1 cellular context compared by ENCODE assay signal in the genomic region with DNA sequence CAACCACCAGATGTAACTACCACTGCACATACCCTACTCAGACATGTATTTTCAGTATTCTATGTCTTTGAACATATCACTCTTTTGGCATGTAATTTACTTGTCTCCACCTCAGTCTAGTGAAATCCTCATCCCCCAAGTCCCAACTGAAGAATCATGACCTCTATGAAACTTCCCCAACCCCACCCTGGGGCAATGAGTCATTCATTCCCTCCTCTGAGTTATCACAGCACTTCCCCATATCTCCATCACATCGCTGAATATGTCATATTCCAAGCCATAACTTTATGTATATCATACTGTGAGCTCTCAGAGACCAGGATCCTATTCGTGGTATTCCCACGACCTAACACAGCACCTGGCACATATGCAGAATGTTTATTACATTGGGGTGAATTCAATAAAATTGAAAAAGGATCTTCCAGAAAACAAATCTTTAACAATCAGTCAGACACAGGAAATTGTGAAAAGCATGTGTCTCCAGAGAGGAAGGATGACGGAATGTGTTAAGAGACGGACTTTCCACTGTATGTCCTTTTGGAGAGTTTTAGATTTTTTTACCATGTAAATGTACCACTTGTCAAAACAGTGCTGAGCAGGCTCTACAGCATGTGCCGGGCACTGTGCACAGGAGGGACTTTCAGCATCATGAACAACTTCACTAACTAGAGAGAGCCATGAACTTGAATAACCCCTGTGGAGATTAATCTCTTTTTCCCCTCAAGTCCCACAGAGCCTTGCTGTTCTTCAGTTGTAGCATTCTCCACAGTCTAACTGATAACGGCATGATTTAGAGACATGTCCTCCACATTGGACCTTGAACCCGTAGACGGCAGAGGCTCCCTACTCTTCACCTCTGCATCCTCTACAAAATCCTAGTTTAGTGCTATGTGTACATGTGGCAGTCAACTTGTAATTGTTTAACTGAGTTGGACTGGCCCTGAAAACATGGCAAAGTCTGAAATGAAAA.
TF ChIP-seq lines count a peak whose summit lies in the region.

No MANE protein-coding gene starts in this region.

TF ChIP-seq in IMR-90, 13 proteins besides CTCF, POLR2A, EP300 and RAD21 (continued from another document):
- TF ChIP-seq, protein P1, sequence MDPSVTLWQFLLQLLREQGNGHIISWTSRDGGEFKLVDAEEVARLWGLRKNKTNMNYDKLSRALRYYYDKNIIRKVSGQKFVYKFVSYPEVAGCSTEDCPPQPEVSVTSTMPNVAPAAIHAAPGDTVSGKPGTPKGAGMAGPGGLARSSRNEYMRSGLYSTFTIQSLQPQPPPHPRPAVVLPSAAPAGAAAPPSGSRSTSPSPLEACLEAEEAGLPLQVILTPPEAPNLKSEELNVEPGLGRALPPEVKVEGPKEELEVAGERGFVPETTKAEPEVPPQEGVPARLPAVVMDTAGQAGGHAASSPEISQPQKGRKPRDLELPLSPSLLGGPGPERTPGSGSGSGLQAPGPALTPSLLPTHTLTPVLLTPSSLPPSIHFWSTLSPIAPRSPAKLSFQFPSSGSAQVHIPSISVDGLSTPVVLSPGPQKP (IDR thresholded peaks at IDR 0.05; ENCODE audit: borderline replicate concordance, low read depth, low read length), result no peak
- no peak for TF ChIP-seq CHD1 (IDR thresholded peaks at IDR 0.05; ENCODE audit: low read depth, low read length)
- no peak for TF ChIP-seq MAFK (IDR thresholded peaks at IDR 0.05; ENCODE audit: low read depth, low read length)
- no peak for TF ChIP-seq SMC3 (IDR thresholded peaks at IDR 0.05; ENCODE audit: low read depth, low read length)
- no peak for TF ChIP-seq RCOR1 (IDR thresholded peaks at IDR 0.05; ENCODE audit: insufficient replicate concordance, low read length)
- TF ChIP-seq, protein P2, sequence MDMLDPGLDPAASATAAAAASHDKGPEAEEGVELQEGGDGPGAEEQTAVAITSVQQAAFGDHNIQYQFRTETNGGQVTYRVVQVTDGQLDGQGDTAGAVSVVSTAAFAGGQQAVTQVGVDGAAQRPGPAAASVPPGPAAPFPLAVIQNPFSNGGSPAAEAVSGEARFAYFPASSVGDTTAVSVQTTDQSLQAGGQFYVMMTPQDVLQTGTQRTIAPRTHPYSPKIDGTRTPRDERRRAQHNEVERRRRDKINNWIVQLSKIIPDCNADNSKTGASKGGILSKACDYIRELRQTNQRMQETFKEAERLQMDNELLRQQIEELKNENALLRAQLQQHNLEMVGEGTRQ (IDR thresholded peaks at IDR 0.05; ENCODE audit: low read depth, low read length), result no peak
- TF ChIP-seq MXI1 (IDR thresholded peaks at IDR 0.05; ENCODE audit: borderline replicate concordance, low read depth, low read length), result no peak
- TF ChIP-seq RFX5 (IDR thresholded peaks at IDR 0.05; ENCODE audit: low read depth, low read length), result no peak
- no peak for TF ChIP-seq BHLHE40 (IDR thresholded peaks at IDR 0.05; ENCODE audit: low read depth, low read length)
- no peak for TF ChIP-seq CEBPB (IDR thresholded peaks at IDR 0.05; ENCODE audit: low read depth, low read length)
TF ChIP-seq in IMR-90: peak in this region for 0.
